In genomic region chr1:153661111-153661708, GRCh38 we compare ENCODE assay signal across 1 cellular context.
A peak's percentile ranks its signal among the peaks of the same experiment; 100 is the strongest.
TF ChIP-seq lines count a peak whose summit lies in the region.

No MANE protein-coding gene starts in this region.

TF ChIP-seq in GM23338, 12 proteins besides CTCF, POLR2A, EP300 and RAD21 (continued from another document):
- TF ChIP-seq REST (IDR thresholded peaks at IDR 0.05; ENCODE audit: unreplicated experiment) (no peak), POLR2AphosphoS5 (IDR thresholded peaks at IDR 0.05; ENCODE audit: low read depth) (peak; percentile 38; the same call in 1 of the 2 replicates), ZNF114 (CRISPR knock-in tag; IDR thresholded peaks at IDR 0.05) (no peak), ZNF462 (CRISPR knock-in tag; IDR thresholded peaks at IDR 0.05) (no peak)
TF ChIP-seq in GM23338: peak in this region for 1.
